Comparison of ENCODE assay signal across 8 cellular contexts in the genomic region with DNA sequence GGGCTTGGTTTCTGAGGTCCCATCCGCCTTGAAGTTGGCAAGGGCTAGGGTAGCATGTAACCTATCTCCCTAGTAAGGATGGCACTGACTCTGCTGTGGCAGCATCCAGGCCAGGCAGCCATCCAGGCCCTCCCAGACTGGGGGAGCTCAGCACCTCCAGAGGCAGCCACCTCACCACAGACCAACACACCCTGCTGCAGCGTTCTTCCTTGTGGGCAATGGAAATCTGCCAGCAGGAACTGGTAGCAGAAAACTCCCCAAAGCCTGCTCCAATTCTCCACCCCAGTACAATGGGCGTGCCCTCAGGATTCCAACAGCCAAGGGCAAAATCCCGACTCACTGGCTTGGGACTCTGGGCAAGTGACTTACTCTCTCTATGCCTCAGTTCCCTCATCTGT. TPM values are rescaled to one million over a fixed set of nuclear protein-coding genes. Genes with fewer than 3 reads are reported as not detected.
DNase-seq lines count a peak whose midpoint lies in the region; ATAC-seq, FAIRE-seq and TF ChIP-seq lines count a peak whose summit lies in the region.

No MANE protein-coding gene starts in this region.

- H3K4me1 ChIP-seq in Loucy (ENCODE audit: insufficient read depth, low read length, poor library complexity, severe bottlenecking) (no peaks in the 10 kb centered on the region), duodenal mucosa (ENCODE audit: control insufficient read depth in 1 of 2, insufficient read depth in 2 of 2, low read length in 2 of 2) (peaks cover 46% of the 10 kb centered on the region in 2 donors), pancreas (peaks cover 5 to 11% (median 8%) of the 10 kb centered on the region in 3 donors), Caco-2 (peaks cover 29% of the 10 kb centered on the region)

- H3K9me3 Mint-ChIP-seq in Calu3 (ENCODE audit: low read depth, unreplicated experiment) (no peaks in the 10 kb centered on the region), Caco-2 (ENCODE audit: unreplicated experiment) (no peaks in the 10 kb centered on the region)

- no peak for FAIRE-seq in pancreas (lab: Jason Lieb, UNC)

- POLR2A ChIA-PET in Caco-2 (lab: Charles Lee): no interaction called here

- H3K27ac Mint-ChIP-seq in Calu3 (ENCODE audit: unreplicated experiment): peak overlapping the region; percentile 14
- H3K27ac Mint-ChIP-seq in Caco-2 (ENCODE audit: unreplicated experiment): no peak overlapping the region

- no peaks in the 10 kb centered on the region for H3K27me3 ChIP-seq in Loucy (ENCODE audit: insufficient read depth, low read length, poor library complexity, severe bottlenecking)
- no peaks in the 10 kb centered on the region for H3K27me3 ChIP-seq in duodenal mucosa (ENCODE audit: control insufficient read depth in 1 of 2, insufficient read depth in 2 of 2, low read length in 2 of 2)
- H3K27me3 ChIP-seq in pancreas: no peaks in the 10 kb centered on the region
- H3K27me3 ChIP-seq in Caco-2 (replicated peaks; ENCODE audit: control insufficient read depth, insufficient read depth, low read length): no peaks in the 10 kb centered on the region

- H3K9ac ChIP-seq in Loucy (ENCODE audit: low read depth, low read length, poor library complexity, severe bottlenecking) (peak overlapping the region; percentile 26), duodenal mucosa (ENCODE audit: low read depth in 1 of 2, low read length in 2 of 2) (peak overlapping the region in 1 of 2 donors; percentile 44)

- H3K9me3 ChIP-seq in Loucy (ENCODE audit: insufficient read depth, low read depth, low read length) (no peaks in the 10 kb centered on the region), duodenal mucosa (ENCODE audit: control insufficient read depth in 1 of 2, low read length in 2 of 2) (no peaks in the 10 kb centered on the region), pancreas (no peaks in the 10 kb centered on the region), Caco-2 (no peaks in the 10 kb centered on the region)

- H3K4me2 ChIP-seq in Loucy (ENCODE audit: low read depth, low read length, poor library complexity, severe bottlenecking): no peak overlapping the region

- peak; percentile 79 for DNase-seq in Calu3
- peak in 3 of 6 donors; percentile 30 to 45 (median 35) for DNase-seq in pancreas
- no peak for DNase-seq in T-helper 2 cell
- DNase-seq in medulla oblongata (ENCODE audit: extremely low spot score): no peak
- no peak for DNase-seq in hypothalamus (lab: John Stamatoyannopoulos, UW)
- no peak for DNase-seq in Caco-2

- H3K4me3 Mint-ChIP-seq in Calu3 (ENCODE audit: low read depth, unreplicated experiment) (peak overlapping the region; percentile 48), Caco-2 (ENCODE audit: unreplicated experiment) (no peak overlapping the region)

- WGBS in pancreas, 2 donors: 55 to 61% methylated on average over 4 of the region's 4 CpGs

- H2AFZ ChIP-seq in Loucy (ENCODE audit: low read length): no peak overlapping the region

- H3K4me1 Mint-ChIP-seq in Calu3 (ENCODE audit: low read depth, unreplicated experiment): peaks cover 46% of the 10 kb centered on the region
- peaks cover 25% of the 10 kb centered on the region for H3K4me1 Mint-ChIP-seq in Caco-2 (ENCODE audit: low read depth, unreplicated experiment)

- H4K20me1 ChIP-seq in Loucy (ENCODE audit: insufficient read depth, low read length, poor library complexity, severe bottlenecking): peaks cover 2% of the 10 kb centered on the region

- H3K36me3 ChIP-seq in Loucy (ENCODE audit: insufficient read depth, low read length) (no peaks in the 10 kb centered on the region), duodenal mucosa (ENCODE audit: control insufficient read depth in 1 of 2, insufficient read depth in 2 of 2, low read length in 2 of 2) (no peaks in the 10 kb centered on the region), pancreas (no peaks in the 10 kb centered on the region), Caco-2 (ENCODE audit: control insufficient read depth, insufficient read depth, low read length) (peaks cover 2% of the 10 kb centered on the region; the same call in 1 of the 2 replicates)

- TF ChIP-seq CTCF in Calu3 (IDR thresholded peaks at IDR 0.05; ENCODE audit: unreplicated experiment): no peak
- no peak for TF ChIP-seq CTCF in Loucy (conservative IDR thresholded peaks at IDR 0.05; ENCODE audit: low read length)
- no peak for TF ChIP-seq CTCF in pancreas (IDR thresholded peaks at IDR 0.05)
- no peak for TF ChIP-seq CTCF in Caco-2 (IDR thresholded peaks at IDR 0.05; ENCODE audit: insufficient read depth in 1 of 2, low read depth in 1 of 2, low read length in 1 of 2, severe bottlenecking in 1 of 2, unreplicated experiment in 1 of 2)

- intact Hi-C loops in Calu3 (cut with micrococcal nuclease; ENCODE audit: unreplicated experiment) (no loop called here), pancreas (cut with DNase I) (no loop called here), Caco-2 (cut with micrococcal nuclease; ENCODE audit: unreplicated experiment) (no loop called here)

- no peaks in the 10 kb centered on the region for H3F3A ChIP-seq in Loucy (ENCODE audit: low read depth)

- CTCF ChIA-PET in Calu3 (lab: Charles Lee) (interaction anchor here (0.6 to 1.9 kb wide), 10 partner anchors 10 to 79 kb away, joined by 3 to 10 read pairs (median 4); partner anchors contain the start of gene DLG5), Caco-2 (lab: Charles Lee) (no interaction called here)

- H3K36me3 Mint-ChIP-seq in Calu3 (ENCODE audit: insufficient read depth, unreplicated experiment): peaks cover 7% of the 10 kb centered on the region
- H3K36me3 Mint-ChIP-seq in Caco-2 (ENCODE audit: insufficient read depth, unreplicated experiment): peaks cover 30% of the 10 kb centered on the region

- H3K79me2 ChIP-seq in Loucy (ENCODE audit: insufficient read depth, low read length): peaks cover 53% of the 10 kb centered on the region; the same call in 1 of the 2 replicates

- no peaks in the 10 kb centered on the region for H3K9me2 ChIP-seq in Loucy (replicated peaks; ENCODE audit: low read depth, low read length)

- BruUV-seq in Calu3 (replicated peaks; lab: Mats Ljungman, UMichigan) (no TSS peak), Caco-2 (replicated peaks; lab: Mats Ljungman, UMichigan) (no TSS peak)

- H3K4me3 ChIP-seq in Loucy (ENCODE audit: low read length, poor library complexity, severe bottlenecking) (no peak overlapping the region), duodenal mucosa (ENCODE audit: low read depth in 1 of 2, low read length in 2 of 2) (peak overlapping the region; percentile 34 to 48), pancreas (no peak overlapping the region), Caco-2 (ENCODE audit: low read depth, low read length) (no peak overlapping the region)

- H3K27me3 Mint-ChIP-seq in Calu3 (ENCODE audit: unreplicated experiment) (no peaks in the 10 kb centered on the region), Caco-2 (ENCODE audit: insufficient read depth, unreplicated experiment) (no peaks in the 10 kb centered on the region)

- peak; percentile 53 to 87 (median 77) for ATAC-seq in pancreas

- H3K27ac ChIP-seq in duodenal mucosa (ENCODE audit: low read depth, low read length) (peak overlapping the region; percentile 47), pancreas (peak overlapping the region in 3 of 4 donors; percentile 28 to 74 (median 59))

RNA-seq across cellular contexts. Expression of gene DLG5, which starts 27.5 kb away (rescaled TPM):
- total RNA-seq in Calu3 (2022) (46.0 and 51.0 TPM in 2 replicates), pancreas (10 to 100 TPM; 11.3 to 19.4 (median 14.6) TPM), Caco-2 (2022) (65.9 and 69.7 TPM in 2 replicates)
- 10 to 100 TPM; 13.0 to 14.0 TPM for polyA plus RNA-seq in pancreas

Comparison
In these comparisons a context has a peak if more than half of its experiments do, and no peak if none do; other contexts are left out.
1. H3K4me3 ChIP-seq: peak in duodenal mucosa (2 of 2); none in Loucy (single experiment), pancreas (0 of 4) and Caco-2 (single experiment).